ENCODE assay signal across 8 cellular contexts in the genomic region with DNA sequence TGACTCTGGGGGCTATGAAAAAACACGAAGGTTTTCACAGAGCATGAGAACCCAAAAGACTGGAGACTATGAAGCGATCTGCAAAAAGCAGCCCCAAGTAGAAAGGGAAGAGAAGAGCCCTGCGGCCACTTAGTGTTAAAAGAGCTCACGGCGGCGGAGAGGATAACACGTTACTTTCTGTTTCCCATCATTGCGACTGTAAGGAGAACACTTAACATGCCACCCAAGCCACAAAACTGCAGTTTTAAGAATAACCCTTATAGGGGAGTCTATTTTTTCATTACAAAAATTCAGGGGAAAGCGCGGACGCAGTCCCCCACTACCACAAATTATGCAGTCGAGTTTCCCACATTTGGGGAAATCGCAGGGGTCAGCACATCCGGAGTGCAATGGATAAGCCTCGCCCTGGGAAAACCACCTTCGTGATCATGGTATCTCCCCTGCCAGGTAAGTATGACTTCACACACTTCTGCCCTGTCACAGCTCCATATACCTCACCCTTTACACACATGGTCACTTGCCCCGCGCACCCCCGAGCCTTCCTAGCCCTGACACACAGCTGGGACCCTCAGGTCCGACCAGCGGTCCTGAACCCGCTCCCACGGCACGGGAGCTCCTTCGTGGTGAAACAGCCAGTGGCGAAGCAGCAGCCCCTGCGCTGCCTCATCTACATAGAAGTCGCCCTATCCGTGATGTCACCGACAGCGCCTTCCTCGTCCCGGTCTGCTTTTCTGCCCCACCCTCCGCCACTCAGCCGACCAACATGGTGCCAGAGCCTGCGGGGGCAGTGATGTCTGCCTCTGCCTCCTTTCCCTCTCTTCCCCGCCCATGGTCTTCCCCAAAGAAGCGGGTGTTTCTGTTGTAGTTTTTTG.
DNase-seq lines count a peak whose midpoint lies in the region; ATAC-seq and TF ChIP-seq lines count a peak whose summit lies in the region.
"Not testable (repeated sequence)": the region's sequence is repeated elsewhere in the genome, so short reads cannot be mapped to it uniquely, and the experiment has no call there.

No MANE protein-coding gene starts in this region.

- H3K27ac Mint-ChIP-seq in activated CD8-positive, alpha-beta T cell treated with anti-CD3 and anti-CD28 coated beads for 36 hours: peak overlapping the region; percentile 98

- H3K36me3 Mint-ChIP-seq in activated CD8-positive, alpha-beta T cell treated with anti-CD3 and anti-CD28 coated beads for 36 hours (ENCODE audit: low read depth): not testable (repeated sequence)

- intact Hi-C loops in activated CD8-positive, alpha-beta T cell treated with anti-CD3 and anti-CD28 coated beads for 36 hours (cut with micrococcal nuclease): not testable (repeated sequence)

- CTCF ChIA-PET in activated CD8-positive, alpha-beta T cell treated with anti-CD3 and anti-CD28 coated beads for 36 hours (lab: Charles Lee): not testable (repeated sequence)

- H3K27me3 Mint-ChIP-seq in activated CD8-positive, alpha-beta T cell treated with anti-CD3 and anti-CD28 coated beads for 36 hours: not testable (repeated sequence)

- not testable (repeated sequence) for H3K4me1 Mint-ChIP-seq in activated CD8-positive, alpha-beta T cell treated with anti-CD3 and anti-CD28 coated beads for 36 hours (ENCODE audit: low read depth)

- H3K4me3 Mint-ChIP-seq in activated CD8-positive, alpha-beta T cell treated with anti-CD3 and anti-CD28 coated beads for 36 hours: peak overlapping the region; percentile 71

- POLR2A ChIA-PET in activated CD8-positive, alpha-beta T cell treated with anti-CD3 and anti-CD28 coated beads for 36 hours (lab: Charles Lee): interaction anchor here (0.8 to 1.3 kb wide), 5 partner anchors 225 to 954 kb away, joined by 3 to 6 read pairs (median 6); no protein-coding TSS in a partner anchor

- peak; percentile 19 for DNase-seq in COLO829 (ENCODE audit: low spot score)
- DNase-seq in GM20000 (ENCODE audit: low spot score): peak; percentile 44
- DNase-seq in NCI-H82 (lab: John Stamatoyannopoulos, UW): peak; percentile 92
- peak; percentile 87 for DNase-seq in activated CD8-positive, alpha-beta T cell treated with anti-CD3 and anti-CD28 coated beads for 36 hours
- DNase-seq in effector CD8-positive, alpha-beta T cell (lab: John Stamatoyannopoulos, UW): peak; percentile 40
- peak; percentile 80 for DNase-seq in medulla oblongata (ENCODE audit: extremely low spot score)
- DNase-seq in stimulated activated CD8-positive, alpha-beta memory T cell treated with anti-CD3 and anti-CD28 coated beads, Interleukin-12 subunit alpha, Interleukin-12 subunit beta, amount 100 ng/mL, for 4 hours (ENCODE audit: low read depth): peak; percentile 46

- H3K9me3 Mint-ChIP-seq in activated CD8-positive, alpha-beta T cell treated with anti-CD3 and anti-CD28 coated beads for 36 hours: not testable (repeated sequence)

- TF ChIP-seq CTCF in GM20000 (IDR thresholded peaks at IDR 0.05; ENCODE audit: extremely low read depth, missing control alignments); activated CD8-positive, alpha-beta T cell treated with anti-CD3 and anti-CD28 coated beads for 36 hours (IDR thresholded peaks at IDR 0.05): not testable (repeated sequence)

- peak; percentile 66 for ATAC-seq in HG03565 (IDR thresholded peaks at IDR 0.05; ENCODE audit: unreplicated experiment)
- ATAC-seq in activated CD8-positive, alpha-beta T cell treated with anti-CD3 and anti-CD28 coated beads for 36 hours: peak; percentile 89

Comparison
In these comparisons a context has a peak if more than half of its experiments do, and no peak if none do; other contexts are left out.
1. Peak in every context shown above with its lines: DNase-seq and ATAC-seq.
2. DNase-seq: peak in every context shown above with its lines; median percentile 92 in NCI-H82; 87 in activated CD8-positive, alpha-beta T cell treated with anti-CD3 and anti-CD28 coated beads for 36 hours; 80 in medulla oblongata; 46 in stimulated activated CD8-positive, alpha-beta memory T cell treated with anti-CD3 and anti-CD28 coated beads, Interleukin-12 subunit alpha, Interleukin-12 subunit beta, amount 100 ng/mL, for 4 hours; 44 in GM20000; 40 in effector CD8-positive, alpha-beta T cell; 19 in COLO829.